8 cellular contexts compared by ENCODE assay signal in genomic region chr7:134016223-134016941, GRCh38.
A peak's percentile ranks its signal among the peaks of the same experiment; 100 is the strongest.
DNase-seq lines count a peak whose midpoint lies in the region; ATAC-seq and TF ChIP-seq lines count a peak whose summit lies in the region.

No MANE protein-coding gene starts in this region.

- DNase-seq in COR-L47 (lab: John Stamatoyannopoulos, UW), result peak; percentile 25
- no peak for DNase-seq in HL-60 (ENCODE audit: low read depth in 1 of 2, low spot score in 1 of 2)
- peak; percentile 10 for DNase-seq in RPMI8226
- peak in 1 of 2 donors; percentile 41 for DNase-seq in foreskin fibroblast
- peak; percentile 18 for DNase-seq in putamen (ENCODE audit: low spot score)
- DNase-seq in activated CD4-positive, alpha-beta T cell treated with anti-CD3 and anti-CD28 coated beads for 48 hours, result no peak

- H3K27me3 ChIP-seq in HL-60 (ENCODE audit: insufficient read depth, poor library complexity, severe bottlenecking), result no peaks in the 10 kb centered on the region

- no peak overlapping the region for H3K27ac ChIP-seq in HL-60 (replicated peaks)

- no peak overlapping the region for H3K4me3 ChIP-seq in HL-60 (replicated peaks; ENCODE audit: insufficient read depth, low read length)
- H3K4me3 ChIP-seq in foreskin fibroblast (ENCODE audit: low read depth in 1 of 2, low read length in 2 of 2), result no peak overlapping the region

- peak; percentile 25 for TF ChIP-seq CTCF in HL-60 (IDR thresholded peaks at IDR 0.05; ENCODE audit: insufficient read depth, low read length)
- TF ChIP-seq CTCF in foreskin fibroblast (IDR thresholded peaks at IDR 0.05; ENCODE audit: low read depth, low read length), result peak; percentile 69

- ATAC-seq in HG02870 (IDR thresholded peaks at IDR 0.05; ENCODE audit: unreplicated experiment) (no peak), GM21529 (IDR thresholded peaks at IDR 0.05; ENCODE audit: unreplicated experiment) (no peak)

Comparison
In these comparisons a context has a peak if more than half of its experiments do, and no peak if none do; other contexts are left out.
1. DNase-seq: peak in COR-L47 (single experiment), RPMI8226 (single experiment) and putamen (single experiment); none in HL-60 (0 of 2) and activated CD4-positive, alpha-beta T cell treated with anti-CD3 and anti-CD28 coated beads for 48 hours (single experiment).